Comparison of ENCODE assay signal across 10 cellular contexts in genomic region chr3:58628823-58629562, GRCh38. TPM values are rescaled to one million over a fixed set of nuclear protein-coding genes. Genes with fewer than 3 reads are reported as not detected.
DNase-seq lines count a peak whose midpoint lies in the region; ATAC-seq, FAIRE-seq and TF ChIP-seq lines count a peak whose summit lies in the region.
"Had no signal": no experiment of that assay in that cellular context is flagged by ENCODE, and none has a peak within 500 bp of the region (broad histone marks: within the 10 kb centered on the region; RNA-seq: fewer than 3 reads in every experiment).

No MANE protein-coding gene starts in this region.

- peaks cover 0 to 3% of the 10 kb centered on the region in 2 experiments; a peak in 2 of 5 replicates for H3K4me1 ChIP-seq in K562 (replicated peaks in 1 of 2; ENCODE audit: control insufficient read depth in 2 of 2, insufficient read depth in 2 of 2, low read length in 2 of 2)

- no peak overlapping the region for H3K9ac ChIP-seq in K562 (ENCODE audit: insufficient read depth in 1 of 2, low read depth in 2 of 2, low read length in 2 of 2)

- 2% methylated on average over 11 of the region's 13 CpGs for WGBS in K562 (ENCODE audit: insufficient coverage, low coverage, missing lambda C conversion rate)

- H3K27me3 ChIP-seq in K562 (ENCODE audit: control insufficient read depth in 2 of 2, insufficient read depth in 2 of 2, low read length in 2 of 2) = peaks cover 5 to 50% of the 10 kb centered on the region in 2 experiments; a peak in 4 of 5 replicates

- no peaks in the 10 kb centered on the region for H3K36me3 ChIP-seq in K562 (ENCODE audit: control insufficient read depth, insufficient read depth, low read length)

- H3K4me3 ChIP-seq in K562 = no peak overlapping the region

- no peaks in the 10 kb centered on the region for H3K9me3 ChIP-seq in K562 (replicated peaks; ENCODE audit: control insufficient read depth, insufficient read depth, low read depth, low read length)

- no peak overlapping the region for H3K4me2 ChIP-seq in K562 (ENCODE audit: insufficient read depth, low read length)

- H4K20me1 ChIP-seq in K562 (replicated peaks; ENCODE audit: control insufficient read depth, insufficient read depth, low read length) = no peaks in the 10 kb centered on the region; the same call in 1 of the 2 replicates

- POLR2A ChIA-PET in K562 (lab: Yijun Ruan, JAX) = interaction anchor here (0.7 kb wide), 1 partner anchor 51 kb away, joined by 3 read pairs; no protein-coding TSS in a partner anchor

- intact Hi-C loops in K562 (cut with micrococcal nuclease) = no loop called here

- no TSS peak for BruUV-seq in K562 (replicated peaks; lab: Mats Ljungman, UMichigan)

- H3K27ac ChIP-seq in K562 (ENCODE audit: extremely low read depth, low read depth, low read length) = no peak overlapping the region

- no peak for TF ChIP-seq RAD21 in K562 (CRISPR knock-in tag; conservative IDR thresholded peaks at IDR 0.05 in 1 of 2, IDR thresholded peaks at IDR 0.05 in 1 of 2)

- no peak for ATAC-seq in K562
- no peak for ATAC-seq in HG03039 (IDR thresholded peaks at IDR 0.05; ENCODE audit: unreplicated experiment)
- no peak for ATAC-seq in GM21737 (IDR thresholded peaks at IDR 0.05; ENCODE audit: unreplicated experiment)

- peak; percentile 89 for DNase-seq in HS-5 (ENCODE audit: low read depth)
- no peak for DNase-seq in K562 (ENCODE audit: extremely low read depth in 1 of 4, low spot score in 3 of 4)
- peak; percentile 97 for DNase-seq in stromal cell of bone marrow (ENCODE audit: low read depth)
- DNase-seq in retina = no peak
- DNase-seq in activated naive CD4-positive, alpha-beta T cell treated with Interleukin-2 at 50 U/mL for 16 hours = no peak
- DNase-seq: stimulated activated CD4-positive, alpha-beta T cell treated with anti-CD3 and anti-CD28 coated beads, Interleukin-1b, Interleukin-23, amount 100 ng/mL, for 48 hours had no signal

- CTCF ChIA-PET in K562 (lab: Yijun Ruan, JAX; ENCODE audit: low intra/inter-chr PET ratio) = interaction anchor here (0.6 kb wide), 1 partner anchor 755 kb away, joined by 6 read pairs; no protein-coding TSS in a partner anchor

- FAIRE-seq in K562 (lab: Jason Lieb, UNC) (no peak), islet of Langerhans (lab: Jason Lieb, UNC) (peak; percentile 90)

- H2AFZ ChIP-seq in K562 (ENCODE audit: low read depth, low read length) = no peak overlapping the region

- no peak for TF ChIP-seq EP300 in K562 (IDR thresholded peaks at IDR 0.05; ENCODE audit: low read length)

- in situ Hi-C loops in K562 (cut with MboI) = no loop called here

- TF ChIP-seq CTCF in K562 (IDR thresholded peaks at IDR 0.05 in 2 of 3, conservative IDR thresholded peaks at IDR 0.05 in 1 of 3; ENCODE audit: insufficient read depth in 2 of 3, low read depth in 1 of 3, low read length in 3 of 3) = no peak

- H3K9me1 ChIP-seq in K562 (ENCODE audit: control insufficient read depth, insufficient read depth, low read length) = no peaks in the 10 kb centered on the region

- TF ChIP-seq POLR2A in K562 (conservative IDR thresholded peaks at IDR 0.05) = no peak

- H3K79me2 ChIP-seq in K562 (ENCODE audit: control insufficient read depth, insufficient read depth, low read length) = no peaks in the 10 kb centered on the region

TF ChIP-seq in K562, 482 proteins besides CTCF, POLR2A, EP300 and RAD21:
- TF ChIP-seq PKNOX1 (IDR thresholded peaks at IDR 0.05) = peak; percentile 64; the same call in 1 of the 2 replicates
- TF ChIP-seq, protein P1, sequence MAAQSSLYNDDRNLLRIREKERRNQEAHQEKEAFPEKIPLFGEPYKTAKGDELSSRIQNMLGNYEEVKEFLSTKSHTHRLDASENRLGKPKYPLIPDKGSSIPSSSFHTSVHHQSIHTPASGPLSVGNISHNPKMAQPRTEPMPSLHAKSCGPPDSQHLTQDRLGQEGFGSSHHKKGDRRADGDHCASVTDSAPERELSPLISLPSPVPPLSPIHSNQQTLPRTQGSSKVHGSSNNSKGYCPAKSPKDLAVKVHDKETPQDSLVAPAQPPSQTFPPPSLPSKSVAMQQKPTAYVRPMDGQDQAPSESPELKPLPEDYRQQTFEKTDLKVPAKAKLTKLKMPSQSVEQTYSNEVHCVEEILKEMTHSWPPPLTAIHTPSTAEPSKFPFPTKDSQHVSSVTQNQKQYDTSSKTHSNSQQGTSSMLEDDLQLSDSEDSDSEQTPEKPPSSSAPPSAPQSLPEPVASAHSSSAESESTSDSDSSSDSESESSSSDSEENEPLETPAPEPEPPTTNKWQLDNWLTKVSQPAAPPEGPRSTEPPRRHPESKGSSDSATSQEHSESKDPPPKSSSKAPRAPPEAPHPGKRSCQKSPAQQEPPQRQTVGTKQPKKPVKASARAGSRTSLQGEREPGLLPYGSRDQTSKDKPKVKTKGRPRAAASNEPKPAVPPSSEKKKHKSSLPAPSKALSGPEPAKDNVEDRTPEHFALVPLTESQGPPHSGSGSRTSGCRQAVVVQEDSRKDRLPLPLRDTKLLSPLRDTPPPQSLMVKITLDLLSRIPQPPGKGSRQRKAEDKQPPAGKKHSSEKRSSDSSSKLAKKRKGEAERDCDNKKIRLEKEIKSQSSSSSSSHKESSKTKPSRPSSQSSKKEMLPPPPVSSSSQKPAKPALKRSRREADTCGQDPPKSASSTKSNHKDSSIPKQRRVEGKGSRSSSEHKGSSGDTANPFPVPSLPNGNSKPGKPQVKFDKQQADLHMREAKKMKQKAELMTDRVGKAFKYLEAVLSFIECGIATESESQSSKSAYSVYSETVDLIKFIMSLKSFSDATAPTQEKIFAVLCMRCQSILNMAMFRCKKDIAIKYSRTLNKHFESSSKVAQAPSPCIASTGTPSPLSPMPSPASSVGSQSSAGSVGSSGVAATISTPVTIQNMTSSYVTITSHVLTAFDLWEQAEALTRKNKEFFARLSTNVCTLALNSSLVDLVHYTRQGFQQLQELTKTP (IDR thresholded peaks at IDR 0.05; ENCODE audit: low read depth in 1 of 2, partially characterized antibody in 2 of 2) = no peak

RNA-seq across cellular contexts. Expression of gene FAM3D, which starts 37.6 kb away (rescaled TPM):
- total RNA-seq in K562 (2011; cell fraction: chromatin; rRNA removed; ENCODE audit: low replicate concordance) = not detected in 2 replicates
- total RNA-seq in K562 (2011; cell fraction: nucleolus; rRNA removed) = not detected in 2 replicates
- total RNA-seq in K562 (2011; cell fraction: nucleoplasm; rRNA removed) = not detected in 2 replicates
- total RNA-seq in K562 (2014; rRNA removed) = not detected in 2 replicates
- not detected in 2 replicates for total RNA-seq in K562 (2014; rRNA removed; fragmentation: Illumina TruSeq; extraction: Trizol)
- total RNA-seq in K562 (2015; rRNA removed; fragmentation: Illumina TruSeq; extraction: Trizol) = not detected in 2 replicates
- total RNA-seq in K562 (2021) = 0.49 TPM in 1 of 2 replicates, not detected in the other
- 0.16 TPM in 1 of 2 replicates, not detected in the other for polyA plus RNA-seq in K562 (2011; rRNA removed)
- 0.04 TPM in 1 of 2 replicates, not detected in the other for polyA plus RNA-seq in K562 (2011; cell fraction: cytosol; rRNA removed)
- 0.17 and 0.30 TPM in 2 replicates for polyA plus RNA-seq in K562 (2011; cell fraction: nucleus; rRNA removed)
- not detected in 2 replicates for polyA plus RNA-seq in K562 (2012)
- not detected in 2 replicates for polyA plus RNA-seq in K562 (2014; fragmentation: Illumina TruSeq; extraction: Trizol)
- polyA plus RNA-seq in K562 (2014; fragmentation: Nextera tagmentation; extraction: Ambion mirVana) = not detected
- polyA plus RNA-seq in K562 (2014; rRNA removed) = 0.43 TPM in 1 of 2 replicates, not detected in the other
- polyA minus RNA-seq in K562 (2011; rRNA and poly(A)+ RNA removed) = not detected in 2 replicates
- not detected in 2 replicates for polyA minus RNA-seq in K562 (2011; cell fraction: cytosol; rRNA and poly(A)+ RNA removed)
- not detected in 2 replicates for polyA minus RNA-seq in K562 (2011; cell fraction: nucleus; rRNA and poly(A)+ RNA removed)
- total RNA-seq: NCI-H460 had no signal

RNA-seq across cellular contexts. Expression of gene FAM107A, which starts 51.8 kb away (rescaled TPM):
- not detected in 2 replicates for total RNA-seq in K562 (2011; cell fraction: chromatin; rRNA removed; ENCODE audit: low replicate concordance)
- not detected in 2 replicates for total RNA-seq in K562 (2011; cell fraction: nucleolus; rRNA removed)
- not detected in 2 replicates for total RNA-seq in K562 (2011; cell fraction: nucleoplasm; rRNA removed)
- total RNA-seq in K562 (2014; rRNA removed) = not detected in 2 replicates
- not detected in 2 replicates for total RNA-seq in K562 (2014; rRNA removed; fragmentation: Illumina TruSeq; extraction: Trizol)
- not detected in 2 replicates for total RNA-seq in K562 (2015; rRNA removed; fragmentation: Illumina TruSeq; extraction: Trizol)
- total RNA-seq in K562 (2021) = 0.07 TPM in 1 of 2 replicates, not detected in the other
- not detected in 2 replicates for polyA plus RNA-seq in K562 (2011; rRNA removed)
- polyA plus RNA-seq in K562 (2011; cell fraction: cytosol; rRNA removed) = not detected in 2 replicates
- polyA plus RNA-seq in K562 (2011; cell fraction: nucleus; rRNA removed) = not detected in 2 replicates
- polyA plus RNA-seq in K562 (2012) = not detected in 2 replicates
- polyA plus RNA-seq in K562 (2014; fragmentation: Illumina TruSeq; extraction: Trizol) = not detected in 2 replicates
- not detected for polyA plus RNA-seq in K562 (2014; fragmentation: Nextera tagmentation; extraction: Ambion mirVana)
- polyA plus RNA-seq in K562 (2014; rRNA removed) = not detected in 2 replicates
- not detected in 2 replicates for polyA minus RNA-seq in K562 (2011; rRNA and poly(A)+ RNA removed)
- polyA minus RNA-seq in K562 (2011; cell fraction: cytosol; rRNA and poly(A)+ RNA removed) = not detected in 2 replicates
- not detected in 2 replicates for polyA minus RNA-seq in K562 (2011; cell fraction: nucleus; rRNA and poly(A)+ RNA removed)

Comparison
In these comparisons a context has a peak if more than half of its experiments do, and no peak if none do; other contexts are left out.
1. DNase-seq: peak in HS-5 (single experiment) and stromal cell of bone marrow (single experiment); none in K562 (0 of 4), retina (single experiment) and activated naive CD4-positive, alpha-beta T cell treated with Interleukin-2 at 50 U/mL for 16 hours (single experiment).